ENCODE assay signal across 1 cellular context in the genomic region with DNA sequence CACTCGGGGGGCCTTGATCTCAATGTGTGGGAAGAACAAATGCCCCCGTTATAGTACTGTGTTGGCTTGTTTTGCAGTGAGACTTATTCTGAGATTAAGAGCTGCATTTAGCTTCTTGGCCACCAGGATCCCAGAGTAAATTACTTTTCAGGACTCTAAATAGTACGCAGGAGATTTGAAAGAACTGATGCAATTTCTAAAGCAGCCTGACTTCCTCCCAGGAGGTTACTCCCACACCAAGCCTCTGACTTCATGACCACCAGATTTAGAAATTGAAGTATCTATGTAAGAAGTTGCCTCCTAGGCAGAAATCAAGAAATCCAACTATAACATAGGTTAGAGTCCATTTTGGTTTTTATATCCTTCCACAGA.
TF ChIP-seq lines count a peak whose summit lies in the region.

No MANE protein-coding gene starts in this region.

TF ChIP-seq in GM12878, 131 proteins besides CTCF, POLR2A, EP300 and RAD21 (continued from another document):
- TF ChIP-seq ZNF24 (IDR thresholded peaks at IDR 0.05), result no peak
- TF ChIP-seq E2F4 (IDR thresholded peaks at IDR 0.05; ENCODE audit: low read depth, low read length), result no peak
